ENCODE assay signal across 1 cellular context in the genomic region with DNA sequence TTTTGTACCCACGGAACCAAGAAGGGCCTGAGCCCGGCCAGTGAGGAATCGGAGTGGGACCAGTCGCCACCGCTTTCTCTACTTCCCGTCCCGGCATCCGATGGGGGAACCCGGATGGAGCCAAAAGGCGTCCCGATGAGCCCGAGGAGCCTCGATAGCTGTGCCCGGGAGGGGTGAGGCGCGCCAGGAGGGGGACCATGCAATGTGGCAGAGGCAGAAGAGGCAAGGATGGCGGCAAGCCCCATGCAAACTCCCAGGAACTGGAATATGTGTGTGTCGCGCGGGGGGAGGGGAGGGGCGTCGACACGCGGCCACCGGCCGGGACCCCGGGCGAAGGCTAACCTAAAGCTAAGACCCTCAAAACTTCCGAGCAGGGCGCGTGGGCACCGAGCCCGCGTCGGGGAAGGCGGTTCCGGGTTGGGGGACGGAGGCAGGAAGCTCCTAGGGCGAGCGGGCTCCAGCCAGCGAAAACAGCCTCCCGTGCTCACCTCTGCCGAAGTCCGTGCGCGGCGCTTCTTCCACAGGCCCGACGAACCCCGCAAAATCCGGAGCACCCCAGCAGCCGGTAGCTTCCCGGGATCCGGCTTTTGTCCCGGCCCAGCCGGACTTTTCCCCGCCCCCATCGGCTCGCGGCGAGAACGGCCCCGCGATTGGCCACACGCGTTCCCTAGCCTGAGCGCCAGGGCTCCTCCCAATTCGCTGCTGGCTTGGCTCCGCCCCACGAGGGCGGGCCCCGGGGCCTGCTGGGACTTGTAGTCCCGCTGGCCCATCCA.
TF ChIP-seq lines count a peak whose summit lies in the region.

TSS of gene ACLY (minus strand) at position 560 of the 773 bp plus-strand sequence. CDS start 5,078 bp downstream, outside the sequence.

TF ChIP-seq in HepG2, 621 proteins besides CTCF, POLR2A, EP300 and RAD21 (continued from another document and continues in another):
- TF ChIP-seq ZNF18 (CRISPR knock-in tag; IDR thresholded peaks at IDR 0.05; ENCODE audit: insufficient replicate concordance) (no peak), HOXA3 (CRISPR knock-in tag; IDR thresholded peaks at IDR 0.05) (peak; percentile 47; the same call in 1 of the 2 replicates), ELF1 (CRISPR knock-in tag; IDR thresholded peaks at IDR 0.05) (peak; percentile 75), JDP2 (CRISPR knock-in tag; IDR thresholded peaks at IDR 0.05; ENCODE audit: borderline replicate concordance) (no peak), GABPB1 (CRISPR knock-in tag; IDR thresholded peaks at IDR 0.05) (peak; percentile 90), HNRNPL (IDR thresholded peaks at IDR 0.05; ENCODE audit: low read depth, low read length) (0 out of 2 replicates have a peak, but pooled peaks have one; percentile 59), HMG20A (CRISPR knock-in tag; IDR thresholded peaks at IDR 0.05; ENCODE audit: borderline replicate concordance) (no peak), ZFP62 (CRISPR knock-in tag; IDR thresholded peaks at IDR 0.05) (no peak), CENPX (CRISPR knock-in tag; IDR thresholded peaks at IDR 0.05) (no peak), ISL2 (CRISPR knock-in tag; IDR thresholded peaks at IDR 0.05) (peak; percentile 80), TSC22D2 (CRISPR knock-in tag; IDR thresholded peaks at IDR 0.05; ENCODE audit: borderline replicate concordance) (0 out of 2 replicates have a peak, but pooled peaks have one; percentile 61), POLR2AphosphoS2 (IDR thresholded peaks at IDR 0.05; ENCODE audit: low read depth, low read length) (no peak), SOX6 (IDR thresholded peaks at IDR 0.05) (no peak), SOX6 (CRISPR knock-in tag; IDR thresholded peaks at IDR 0.05) (peak; percentile 22; the same call in 1 of the 2 replicates), NFYB (CRISPR knock-in tag; IDR thresholded peaks at IDR 0.05) (peak; percentile 92), ZBTB25 (CRISPR knock-in tag; IDR thresholded peaks at IDR 0.05) (0 out of 2 replicates have a peak, but pooled peaks have one; percentile 5), ZNF704 (CRISPR knock-in tag; IDR thresholded peaks at IDR 0.05; ENCODE audit: borderline replicate concordance) (peak; percentile 33; the same call in 1 of the 2 replicates), SOX13 (IDR thresholded peaks at IDR 0.05) (no peak), SOX13 (CRISPR knock-in tag; conservative IDR thresholded peaks at IDR 0.05 in 1 of 2, IDR thresholded peaks at IDR 0.05 in 1 of 2) (0 out of 4 replicates have a peak, but pooled peaks of 1 of the 2 experiments have one; percentile 4), FOXM1 (CRISPR knock-in tag; IDR thresholded peaks at IDR 0.05) (no peak), PHB2 (IDR thresholded peaks at IDR 0.05; ENCODE audit: partially characterized antibody) (no peak), TCF12 (IDR thresholded peaks at IDR 0.05) (no peak), TCF12 (CRISPR knock-in tag; IDR thresholded peaks at IDR 0.05) (no peak), YY1 (IDR thresholded peaks at IDR 0.05; ENCODE audit: insufficient read depth, insufficient replicate concordance, low read depth, low read length) (peak; percentile 73), ZNF564 (CRISPR knock-in tag; IDR thresholded peaks at IDR 0.05) (peak; percentile 67; the same call in 1 of the 2 replicates), KDM1A (CRISPR knock-in tag; IDR thresholded peaks at IDR 0.05) (no peak), ZFX (CRISPR knock-in tag; IDR thresholded peaks at IDR 0.05; ENCODE audit: low read depth) (no peak), NFAT5 (CRISPR knock-in tag; IDR thresholded peaks at IDR 0.05) (peak; percentile 57; the same call in 1 of the 2 replicates), RXRA (CRISPR knock-in tag; IDR thresholded peaks at IDR 0.05) (no peak; the same call in 1 of the 2 replicates), FOXO1 (CRISPR knock-in tag; IDR thresholded peaks at IDR 0.05) (peak; percentile 23; the same call in 1 of the 2 replicates), NAIF1 (CRISPR knock-in tag; IDR thresholded peaks at IDR 0.05; ENCODE audit: borderline replicate concordance) (no peak; the same call in 1 of the 2 replicates), GATA4 (IDR thresholded peaks at IDR 0.05; ENCODE audit: borderline replicate concordance, low read depth) (peak; percentile 78; the same call in 1 of the 2 replicates)
- TF ChIP-seq, protein P1, sequence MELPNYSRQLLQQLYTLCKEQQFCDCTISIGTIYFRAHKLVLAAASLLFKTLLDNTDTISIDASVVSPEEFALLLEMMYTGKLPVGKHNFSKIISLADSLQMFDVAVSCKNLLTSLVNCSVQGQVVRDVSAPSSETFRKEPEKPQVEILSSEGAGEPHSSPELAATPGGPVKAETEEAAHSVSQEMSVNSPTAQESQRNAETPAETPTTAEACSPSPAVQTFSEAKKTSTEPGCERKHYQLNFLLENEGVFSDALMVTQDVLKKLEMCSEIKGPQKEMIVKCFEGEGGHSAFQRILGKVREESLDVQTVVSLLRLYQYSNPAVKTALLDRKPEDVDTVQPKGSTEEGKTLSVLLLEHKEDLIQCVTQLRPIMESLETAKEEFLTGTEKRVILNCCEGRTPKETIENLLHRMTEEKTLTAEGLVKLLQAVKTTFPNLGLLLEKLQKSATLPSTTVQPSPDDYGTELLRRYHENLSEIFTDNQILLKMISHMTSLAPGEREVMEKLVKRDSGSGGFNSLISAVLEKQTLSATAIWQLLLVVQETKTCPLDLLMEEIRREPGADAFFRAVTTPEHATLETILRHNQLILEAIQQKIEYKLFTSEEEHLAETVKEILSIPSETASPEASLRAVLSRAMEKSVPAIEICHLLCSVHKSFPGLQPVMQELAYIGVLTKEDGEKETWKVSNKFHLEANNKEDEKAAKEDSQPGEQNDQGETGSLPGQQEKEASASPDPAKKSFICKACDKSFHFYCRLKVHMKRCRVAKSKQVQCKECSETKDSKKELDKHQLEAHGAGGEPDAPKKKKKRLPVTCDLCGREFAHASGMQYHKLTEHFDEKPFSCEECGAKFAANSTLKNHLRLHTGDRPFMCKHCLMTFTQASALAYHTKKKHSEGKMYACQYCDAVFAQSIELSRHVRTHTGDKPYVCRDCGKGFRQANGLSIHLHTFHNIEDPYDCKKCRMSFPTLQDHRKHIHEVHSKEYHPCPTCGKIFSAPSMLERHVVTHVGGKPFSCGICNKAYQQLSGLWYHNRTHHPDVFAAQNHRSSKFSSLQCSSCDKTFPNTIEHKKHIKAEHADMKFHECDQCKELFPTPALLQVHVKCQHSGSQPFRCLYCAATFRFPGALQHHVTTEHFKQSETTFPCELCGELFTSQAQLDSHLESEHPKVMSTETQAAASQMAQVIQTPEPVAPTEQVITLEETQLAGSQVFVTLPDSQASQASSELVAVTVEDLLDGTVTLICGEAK (IDR thresholded peaks at IDR 0.05) = no peak
- TF ChIP-seq, protein P1 (CRISPR knock-in tag; IDR thresholded peaks at IDR 0.05) = peak; percentile 15; the same call in 1 of the 2 replicates
- TF ChIP-seq, protein P2, sequence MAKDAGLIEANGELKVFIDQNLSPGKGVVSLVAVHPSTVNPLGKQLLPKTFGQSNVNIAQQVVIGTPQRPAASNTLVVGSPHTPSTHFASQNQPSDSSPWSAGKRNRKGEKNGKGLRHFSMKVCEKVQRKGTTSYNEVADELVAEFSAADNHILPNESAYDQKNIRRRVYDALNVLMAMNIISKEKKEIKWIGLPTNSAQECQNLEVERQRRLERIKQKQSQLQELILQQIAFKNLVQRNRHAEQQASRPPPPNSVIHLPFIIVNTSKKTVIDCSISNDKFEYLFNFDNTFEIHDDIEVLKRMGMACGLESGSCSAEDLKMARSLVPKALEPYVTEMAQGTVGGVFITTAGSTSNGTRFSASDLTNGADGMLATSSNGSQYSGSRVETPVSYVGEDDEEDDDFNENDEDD (CRISPR knock-in tag; IDR thresholded peaks at IDR 0.05; ENCODE audit: borderline replicate concordance) = no peak
